In genomic region chr3:184335661-184336483, GRCh38 we compare ENCODE assay signal across 8 cellular contexts. TPM values are rescaled to one million over a fixed set of nuclear protein-coding genes. Genes with fewer than 3 reads are reported as not detected.
DNase-seq lines count a peak whose midpoint lies in the region; ATAC-seq lines count a peak whose summit lies in the region.

No MANE protein-coding gene starts in this region.

- peak; percentile 74 for ATAC-seq in GM18502 (IDR thresholded peaks at IDR 0.05; ENCODE audit: poor library complexity, unreplicated experiment)
- ATAC-seq in HG02943 (IDR thresholded peaks at IDR 0.05; ENCODE audit: low read depth, unreplicated experiment) = peak; percentile 63

- DNase-seq in NCI-H226 (peak; percentile 70), cerebellum (ENCODE audit: low spot score) (peak; percentile 95), kidney tubule cell (ENCODE audit: low spot score) (peak; percentile 75), HPDE6-E6E7 (ENCODE audit: extremely low spot score) (no peak)
- peak; percentile 82 to 84 for DNase-seq in activated CD4-positive, alpha-beta T cell treated with anti-CD3 and anti-CD28 coated beads for 24 hours (ENCODE audit: low read depth in 2 of 2)
- DNase-seq in stimulated activated CD4-positive, alpha-beta T cell treated with anti-CD3 and anti-CD28 coated beads, Interleukin-1b, Interleukin-23, amount 100 ng/mL, for 1 hour (ENCODE audit: low read depth in 2 of 2) = peak; percentile 62 to 84

RNA-seq across cellular contexts. Expression of gene FAM131A, which starts 1.5 kb away (rescaled TPM):
- 28.6 TPM for total RNA-seq in cerebellum

RNA-seq across cellular contexts. Expression of gene EIF4G1, which starts 21.5 kb away (rescaled TPM):
- total RNA-seq in cerebellum = 83.3 TPM

RNA-seq across cellular contexts. Expression of gene CLCN2, which starts 25.5 kb away (rescaled TPM):
- 16.0 TPM for total RNA-seq in cerebellum

RNA-seq across cellular contexts. Expression of gene POLR2H, which starts 25.6 kb away (rescaled TPM):
- 32.5 TPM for total RNA-seq in cerebellum

RNA-seq across cellular contexts. Expression of gene PSMD2, which starts 36.8 kb away (rescaled TPM):
- 188 TPM for total RNA-seq in cerebellum
